Comparison of ENCODE assay signal across 15 cellular contexts in the genomic region with DNA sequence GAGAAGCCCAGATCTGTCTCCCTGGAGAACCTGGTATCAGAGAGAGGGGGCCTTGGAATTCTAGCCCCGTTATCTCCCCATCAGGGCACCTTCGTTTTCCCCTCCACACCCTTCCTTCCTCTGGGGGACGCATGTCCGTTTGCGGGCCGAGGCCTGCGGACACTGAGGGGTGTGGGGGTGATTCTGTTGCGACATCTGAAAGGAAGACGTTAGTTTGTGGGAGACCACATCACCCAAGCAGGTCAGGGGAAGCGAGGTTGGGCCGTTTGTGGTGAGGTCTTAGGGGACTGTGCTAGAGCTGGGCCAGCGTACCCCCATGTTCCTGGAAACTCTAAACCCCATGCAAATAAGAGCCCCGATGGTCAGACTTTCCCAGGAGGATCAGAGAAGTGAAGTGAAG. TPM values are rescaled to one million over a fixed set of nuclear protein-coding genes. Genes with fewer than 3 reads are reported as not detected.
DNase-seq lines count a peak whose midpoint lies in the region; ATAC-seq and TF ChIP-seq lines count a peak whose summit lies in the region.
"Had no signal": no experiment of that assay in that cellular context is flagged by ENCODE, and none has a peak within 500 bp of the region (broad histone marks: within the 10 kb centered on the region; RNA-seq: fewer than 3 reads in every experiment).

No MANE protein-coding gene starts in this region.

- POLR2A ChIA-PET in GM10248 (lab: Yijun Ruan, JAX): no interaction called here

- H3K36me3 ChIP-seq in BE2C: no peaks in the 10 kb centered on the region
- H3K36me3 ChIP-seq: ascending aorta had no signal

- ATAC-seq in stimulated activated naive CD8-positive, alpha-beta T cell treated with anti-CD3 and anti-CD28 coated beads, Interleukin-15, Interleukin-2, amounts not matched to agents 100 U/mL and 50 U/mL, for 24 hours: no peak
- no peak for ATAC-seq in stimulated activated naive CD8-positive, alpha-beta T cell treated with anti-CD3 and anti-CD28 coated beads, Interleukin-15, amount 100 ng/mL, for 72 hours
- no peak for ATAC-seq in activated naive CD8-positive, alpha-beta T cell treated with anti-CD3 and anti-CD28 coated beads, Interleukin-2, amount 50 U/mL, for 24 hours
- no peak for ATAC-seq in GM21737 (IDR thresholded peaks at IDR 0.05; ENCODE audit: unreplicated experiment)
- ATAC-seq: Panc1 had no signal

- H3K4me3 ChIP-seq in BE2C (ENCODE audit: low read depth, low read length): no peak overlapping the region
- H3K4me3 ChIP-seq: ascending aorta had no signal

- no peak overlapping the region for H3K4me3 Mint-ChIP-seq in stimulated activated naive CD8-positive, alpha-beta T cell treated with anti-CD3 and anti-CD28 coated beads, Interleukin-15, amount 100 ng/mL, for 72 hours
- no peak overlapping the region for H3K4me3 Mint-ChIP-seq in activated naive CD8-positive, alpha-beta T cell treated with anti-CD3 and anti-CD28 coated beads, Interleukin-2, amount 50 U/mL, for 24 hours

- H3K9me3 Mint-ChIP-seq in stimulated activated naive CD8-positive, alpha-beta T cell treated with anti-CD3 and anti-CD28 coated beads, Interleukin-15, amount 100 ng/mL, for 72 hours: no peaks in the 10 kb centered on the region
- H3K9me3 Mint-ChIP-seq in activated naive CD8-positive, alpha-beta T cell treated with anti-CD3 and anti-CD28 coated beads, Interleukin-2, amount 50 U/mL, for 24 hours: no peaks in the 10 kb centered on the region

- peaks cover 41% of the 10 kb centered on the region for H3K4me1 Mint-ChIP-seq in stimulated activated naive CD8-positive, alpha-beta T cell treated with anti-CD3 and anti-CD28 coated beads, Interleukin-15, amount 100 ng/mL, for 72 hours
- H3K4me1 Mint-ChIP-seq in activated naive CD8-positive, alpha-beta T cell treated with anti-CD3 and anti-CD28 coated beads, Interleukin-2, amount 50 U/mL, for 24 hours: peaks cover 36% of the 10 kb centered on the region

- peaks cover 4% of the 10 kb centered on the region for H3K36me3 Mint-ChIP-seq in activated naive CD8-positive, alpha-beta T cell treated with anti-CD3 and anti-CD28 coated beads, Interleukin-2, amount 50 U/mL, for 24 hours (ENCODE audit: low read depth)

- H3K27me3 ChIP-seq in BE2C: no peaks in the 10 kb centered on the region
- H3K27me3 ChIP-seq: ascending aorta had no signal

- H3K27ac Mint-ChIP-seq in stimulated activated naive CD8-positive, alpha-beta T cell treated with anti-CD3 and anti-CD28 coated beads, Interleukin-15, amount 100 ng/mL, for 72 hours: no peak overlapping the region
- H3K27ac Mint-ChIP-seq in activated naive CD8-positive, alpha-beta T cell treated with anti-CD3 and anti-CD28 coated beads, Interleukin-2, amount 50 U/mL, for 24 hours: peak overlapping the region; percentile 1

- no peaks in the 10 kb centered on the region for H3K9me3 ChIP-seq in BE2C
- H3K9me3 ChIP-seq: ascending aorta had no signal

- no peaks in the 10 kb centered on the region for H3K27me3 Mint-ChIP-seq in stimulated activated naive CD8-positive, alpha-beta T cell treated with anti-CD3 and anti-CD28 coated beads, Interleukin-15, amount 100 ng/mL, for 72 hours
- peaks cover 2% of the 10 kb centered on the region for H3K27me3 Mint-ChIP-seq in activated naive CD8-positive, alpha-beta T cell treated with anti-CD3 and anti-CD28 coated beads, Interleukin-2, amount 50 U/mL, for 24 hours

- peak; percentile 23 for DNase-seq in stimulated activated naive CD8-positive, alpha-beta T cell treated with anti-CD3 and anti-CD28 coated beads, Interleukin-15, Interleukin-2, amounts not matched to agents 100 U/mL and 50 U/mL, for 24 hours
- no peak for DNase-seq in stimulated activated naive CD8-positive, alpha-beta T cell treated with anti-CD3 and anti-CD28 coated beads, Interleukin-15, amount 100 ng/mL, for 72 hours
- DNase-seq in NOMO-1 (lab: John Stamatoyannopoulos, UW; ENCODE audit: unreplicated experiment in 2 of 2) (peak; percentile 79 to 81), GM10248 (ENCODE audit: extremely low spot score) (no peak), BE2C (no peak), 8988T (no peak)
- DNase-seq in activated naive CD8-positive, alpha-beta T cell treated with anti-CD3 and anti-CD28 coated beads, Interleukin-2, amount 50 U/mL, for 24 hours: no peak
- DNase-seq: activated CD8-positive, alpha-beta memory T cell treated with anti-CD3 and anti-CD28 coated beads, Interleukin-2, amount 50 U/mL, for 48 hours; foreskin melanocyte; islet precursor cell; T-helper 9 cell had no signal

- TF ChIP-seq CTCF in GM10248 (IDR thresholded peaks at IDR 0.05; ENCODE audit: control extremely low read depth, extremely low read depth, low read depth, missing control alignments) (no peak), BE2C (IDR thresholded peaks at IDR 0.05; ENCODE audit: low read depth, low read length) (no peak)

- no peaks in the 10 kb centered on the region for H3K4me1 ChIP-seq in BE2C
- H3K4me1 ChIP-seq: ascending aorta had no signal

- CTCF ChIA-PET in GM10248 (lab: Yijun Ruan, JAX): interaction anchor here (0.8 to 1.7 kb wide), 6 partner anchors 11 to 41 kb away, joined by 3 to 5 read pairs (median 3); no protein-coding TSS in a partner anchor

RNA-seq across cellular contexts. Expression of a gene that starts 3.7 kb away (rescaled TPM):
- not detected for polyA plus RNA-seq in BE2C (2012; ENCODE audit: insufficient read depth, insufficient read length, low read depth)
- polyA plus RNA-seq: BJ had no signal

RNA-seq across cellular contexts. Expression of a gene that starts 28.1 kb away (rescaled TPM):
- 101 TPM for polyA plus RNA-seq in BE2C (2012; ENCODE audit: insufficient read depth, insufficient read length, low read depth)

RNA-seq across cellular contexts. Expression of a gene that starts 33.6 kb away (rescaled TPM):
- polyA plus RNA-seq in BE2C (2012; ENCODE audit: insufficient read depth, insufficient read length, low read depth): not detected
- polyA plus RNA-seq: BJ had no signal

RNA-seq across cellular contexts. Expression of a gene that starts 45.5 kb away (rescaled TPM):
- polyA plus RNA-seq in BE2C (2012; ENCODE audit: insufficient read depth, insufficient read length, low read depth): 272 TPM

RNA-seq across cellular contexts. Expression of a gene that starts 58.0 kb away (rescaled TPM):
- polyA plus RNA-seq in BE2C (2012; ENCODE audit: insufficient read depth, insufficient read length, low read depth): 218 TPM

Comparison
In these comparisons a context has a peak if more than half of its experiments do, and no peak if none do; other contexts are left out.
1. DNase-seq: peak in stimulated activated naive CD8-positive, alpha-beta T cell treated with anti-CD3 and anti-CD28 coated beads, Interleukin-15, Interleukin-2, amounts not matched to agents 100 U/mL and 50 U/mL, for 24 hours (single experiment) and NOMO-1 (2 of 2); none in stimulated activated naive CD8-positive, alpha-beta T cell treated with anti-CD3 and anti-CD28 coated beads, Interleukin-15, amount 100 ng/mL, for 72 hours (0 of 2), activated naive CD8-positive, alpha-beta T cell treated with anti-CD3 and anti-CD28 coated beads, Interleukin-2, amount 50 U/mL, for 24 hours (single experiment), GM10248 (single experiment), BE2C (single experiment) and 8988T (single experiment).